ENCODE assay signal across 1 cellular context in the genomic region with DNA sequence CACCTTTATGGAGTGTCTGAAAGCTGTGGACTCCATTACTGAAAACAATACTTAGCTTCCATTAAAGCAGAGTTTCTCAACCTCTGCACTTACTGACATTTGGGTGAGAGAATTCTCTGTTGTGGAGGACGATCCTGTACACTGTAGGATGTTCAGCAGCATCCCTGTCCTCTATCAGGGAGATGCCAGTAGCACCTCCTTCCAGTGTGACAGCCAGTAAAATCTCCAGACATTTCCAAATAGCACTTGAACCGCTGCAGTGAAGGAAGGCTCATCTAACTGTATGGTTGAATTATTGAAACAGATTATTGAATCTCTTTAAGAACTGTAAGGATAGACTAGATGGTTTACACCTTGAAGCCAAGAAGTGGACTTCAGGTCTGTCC.
TF ChIP-seq lines count a peak whose summit lies in the region.

No MANE protein-coding gene starts in this region.

TF ChIP-seq in GM12878, 131 proteins besides CTCF, POLR2A, EP300 and RAD21 (continued from another document):
- TF ChIP-seq, protein P1, sequence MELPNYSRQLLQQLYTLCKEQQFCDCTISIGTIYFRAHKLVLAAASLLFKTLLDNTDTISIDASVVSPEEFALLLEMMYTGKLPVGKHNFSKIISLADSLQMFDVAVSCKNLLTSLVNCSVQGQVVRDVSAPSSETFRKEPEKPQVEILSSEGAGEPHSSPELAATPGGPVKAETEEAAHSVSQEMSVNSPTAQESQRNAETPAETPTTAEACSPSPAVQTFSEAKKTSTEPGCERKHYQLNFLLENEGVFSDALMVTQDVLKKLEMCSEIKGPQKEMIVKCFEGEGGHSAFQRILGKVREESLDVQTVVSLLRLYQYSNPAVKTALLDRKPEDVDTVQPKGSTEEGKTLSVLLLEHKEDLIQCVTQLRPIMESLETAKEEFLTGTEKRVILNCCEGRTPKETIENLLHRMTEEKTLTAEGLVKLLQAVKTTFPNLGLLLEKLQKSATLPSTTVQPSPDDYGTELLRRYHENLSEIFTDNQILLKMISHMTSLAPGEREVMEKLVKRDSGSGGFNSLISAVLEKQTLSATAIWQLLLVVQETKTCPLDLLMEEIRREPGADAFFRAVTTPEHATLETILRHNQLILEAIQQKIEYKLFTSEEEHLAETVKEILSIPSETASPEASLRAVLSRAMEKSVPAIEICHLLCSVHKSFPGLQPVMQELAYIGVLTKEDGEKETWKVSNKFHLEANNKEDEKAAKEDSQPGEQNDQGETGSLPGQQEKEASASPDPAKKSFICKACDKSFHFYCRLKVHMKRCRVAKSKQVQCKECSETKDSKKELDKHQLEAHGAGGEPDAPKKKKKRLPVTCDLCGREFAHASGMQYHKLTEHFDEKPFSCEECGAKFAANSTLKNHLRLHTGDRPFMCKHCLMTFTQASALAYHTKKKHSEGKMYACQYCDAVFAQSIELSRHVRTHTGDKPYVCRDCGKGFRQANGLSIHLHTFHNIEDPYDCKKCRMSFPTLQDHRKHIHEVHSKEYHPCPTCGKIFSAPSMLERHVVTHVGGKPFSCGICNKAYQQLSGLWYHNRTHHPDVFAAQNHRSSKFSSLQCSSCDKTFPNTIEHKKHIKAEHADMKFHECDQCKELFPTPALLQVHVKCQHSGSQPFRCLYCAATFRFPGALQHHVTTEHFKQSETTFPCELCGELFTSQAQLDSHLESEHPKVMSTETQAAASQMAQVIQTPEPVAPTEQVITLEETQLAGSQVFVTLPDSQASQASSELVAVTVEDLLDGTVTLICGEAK (IDR thresholded peaks at IDR 0.05; ENCODE audit: borderline replicate concordance) = 0 out of 2 replicates have a peak, but pooled peaks have one; percentile 13
- TF ChIP-seq POLR2AphosphoS5 (IDR thresholded peaks at IDR 0.05; ENCODE audit: low read length) = peak; percentile 19
- TF ChIP-seq, protein P2, sequence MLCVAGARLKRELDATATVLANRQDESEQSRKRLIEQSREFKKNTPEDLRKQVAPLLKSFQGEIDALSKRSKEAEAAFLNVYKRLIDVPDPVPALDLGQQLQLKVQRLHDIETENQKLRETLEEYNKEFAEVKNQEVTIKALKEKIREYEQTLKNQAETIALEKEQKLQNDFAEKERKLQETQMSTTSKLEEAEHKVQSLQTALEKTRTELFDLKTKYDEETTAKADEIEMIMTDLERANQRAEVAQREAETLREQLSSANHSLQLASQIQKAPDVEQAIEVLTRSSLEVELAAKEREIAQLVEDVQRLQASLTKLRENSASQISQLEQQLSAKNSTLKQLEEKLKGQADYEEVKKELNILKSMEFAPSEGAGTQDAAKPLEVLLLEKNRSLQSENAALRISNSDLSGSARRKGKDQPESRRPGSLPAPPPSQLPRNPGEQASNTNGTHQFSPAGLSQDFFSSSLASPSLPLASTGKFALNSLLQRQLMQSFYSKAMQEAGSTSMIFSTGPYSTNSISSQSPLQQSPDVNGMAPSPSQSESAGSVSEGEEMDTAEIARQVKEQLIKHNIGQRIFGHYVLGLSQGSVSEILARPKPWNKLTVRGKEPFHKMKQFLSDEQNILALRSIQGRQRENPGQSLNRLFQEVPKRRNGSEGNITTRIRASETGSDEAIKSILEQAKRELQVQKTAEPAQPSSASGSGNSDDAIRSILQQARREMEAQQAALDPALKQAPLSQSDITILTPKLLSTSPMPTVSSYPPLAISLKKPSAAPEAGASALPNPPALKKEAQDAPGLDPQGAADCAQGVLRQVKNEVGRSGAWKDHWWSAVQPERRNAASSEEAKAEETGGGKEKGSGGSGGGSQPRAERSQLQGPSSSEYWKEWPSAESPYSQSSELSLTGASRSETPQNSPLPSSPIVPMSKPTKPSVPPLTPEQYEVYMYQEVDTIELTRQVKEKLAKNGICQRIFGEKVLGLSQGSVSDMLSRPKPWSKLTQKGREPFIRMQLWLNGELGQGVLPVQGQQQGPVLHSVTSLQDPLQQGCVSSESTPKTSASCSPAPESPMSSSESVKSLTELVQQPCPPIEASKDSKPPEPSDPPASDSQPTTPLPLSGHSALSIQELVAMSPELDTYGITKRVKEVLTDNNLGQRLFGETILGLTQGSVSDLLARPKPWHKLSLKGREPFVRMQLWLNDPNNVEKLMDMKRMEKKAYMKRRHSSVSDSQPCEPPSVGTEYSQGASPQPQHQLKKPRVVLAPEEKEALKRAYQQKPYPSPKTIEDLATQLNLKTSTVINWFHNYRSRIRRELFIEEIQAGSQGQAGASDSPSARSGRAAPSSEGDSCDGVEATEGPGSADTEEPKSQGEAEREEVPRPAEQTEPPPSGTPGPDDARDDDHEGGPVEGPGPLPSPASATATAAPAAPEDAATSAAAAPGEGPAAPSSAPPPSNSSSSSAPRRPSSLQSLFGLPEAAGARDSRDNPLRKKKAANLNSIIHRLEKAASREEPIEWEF (IDR thresholded peaks at IDR 0.05; ENCODE audit: insufficient replicate concordance, low read depth, low read length) = no peak
- 0 out of 2 replicates have a peak, but pooled peaks have one; percentile 40 for TF ChIP-seq RCOR1 (conservative IDR thresholded peaks at IDR 0.05; ENCODE audit: low read depth, low read length)
- 0 out of 2 replicates have a peak, but pooled peaks have one; percentile 62 for TF ChIP-seq SMARCA5 (IDR thresholded peaks at IDR 0.05)
- TF ChIP-seq, protein P3, sequence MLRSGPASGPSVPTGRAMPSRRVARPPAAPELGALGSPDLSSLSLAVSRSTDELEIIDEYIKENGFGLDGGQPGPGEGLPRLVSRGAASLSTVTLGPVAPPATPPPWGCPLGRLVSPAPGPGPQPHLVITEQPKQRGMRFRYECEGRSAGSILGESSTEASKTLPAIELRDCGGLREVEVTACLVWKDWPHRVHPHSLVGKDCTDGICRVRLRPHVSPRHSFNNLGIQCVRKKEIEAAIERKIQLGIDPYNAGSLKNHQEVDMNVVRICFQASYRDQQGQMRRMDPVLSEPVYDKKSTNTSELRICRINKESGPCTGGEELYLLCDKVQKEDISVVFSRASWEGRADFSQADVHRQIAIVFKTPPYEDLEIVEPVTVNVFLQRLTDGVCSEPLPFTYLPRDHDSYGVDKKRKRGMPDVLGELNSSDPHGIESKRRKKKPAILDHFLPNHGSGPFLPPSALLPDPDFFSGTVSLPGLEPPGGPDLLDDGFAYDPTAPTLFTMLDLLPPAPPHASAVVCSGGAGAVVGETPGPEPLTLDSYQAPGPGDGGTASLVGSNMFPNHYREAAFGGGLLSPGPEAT (IDR thresholded peaks at IDR 0.05; ENCODE audit: low read depth) = 0 out of 2 replicates have a peak, but pooled peaks have one; percentile 12
- TF ChIP-seq BACH1 (IDR thresholded peaks at IDR 0.05; ENCODE audit: borderline replicate concordance) = no peak
- TF ChIP-seq HDGF (IDR thresholded peaks at IDR 0.05) = 0 out of 2 replicates have a peak, but pooled peaks have one; percentile 15
- no peak for TF ChIP-seq HDAC2 (IDR thresholded peaks at IDR 0.05)
